ENCODE assay signal across 17 cellular contexts in the genomic region with DNA sequence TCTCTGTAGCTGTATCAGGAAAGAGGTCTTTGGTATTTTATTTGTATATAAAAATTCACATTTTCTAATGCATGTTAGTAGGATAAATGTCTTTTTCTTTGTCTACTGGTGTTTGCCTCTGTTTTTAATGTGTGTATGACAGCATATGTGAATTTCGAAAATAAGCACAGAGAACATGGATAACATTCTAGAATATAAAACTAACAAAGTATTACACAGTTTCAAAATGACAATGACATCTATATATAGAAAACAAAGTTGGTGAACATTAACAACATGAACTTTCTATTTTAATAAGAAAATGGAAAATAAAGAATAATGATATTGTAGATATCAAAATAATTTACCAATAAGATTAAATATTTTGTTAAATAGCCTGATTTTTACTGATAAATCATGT.
A peak's percentile ranks its signal among the peaks of the same experiment; 100 is the strongest.
DNase-seq lines count a peak whose midpoint lies in the region; ATAC-seq, FAIRE-seq and TF ChIP-seq lines count a peak whose summit lies in the region.
"Had no signal": no experiment of that assay in that cellular context is flagged by ENCODE, and none has a peak within 500 bp of the region (broad histone marks: within the 10 kb centered on the region; RNA-seq: fewer than 3 reads in every experiment).

No MANE protein-coding gene starts in this region.

- no peaks in the 10 kb centered on the region for H3K4me1 ChIP-seq in BE2C
- H3K4me1 ChIP-seq: thyroid gland had no signal

- TF ChIP-seq CTCF in BE2C (IDR thresholded peaks at IDR 0.05; ENCODE audit: low read depth, low read length) = no peak

- no peaks in the 10 kb centered on the region for H3K9me3 ChIP-seq in BE2C
- H3K9me3 ChIP-seq: esophagus muscularis mucosa, neutrophil, thyroid gland had no signal

- no peaks in the 10 kb centered on the region for H3K36me3 ChIP-seq in BE2C
- H3K36me3 ChIP-seq: esophagus muscularis mucosa, neutrophil, thyroid gland had no signal

- ATAC-seq in GM19035 (IDR thresholded peaks at IDR 0.05; ENCODE audit: unreplicated experiment) (peak; percentile 31), HG02571 (IDR thresholded peaks at IDR 0.05; ENCODE audit: unreplicated experiment) (peak; percentile 30), HG03159 (IDR thresholded peaks at IDR 0.05; ENCODE audit: unreplicated experiment) (peak; percentile 48), GM19328 (IDR thresholded peaks at IDR 0.05; ENCODE audit: unreplicated experiment) (no peak)
- ATAC-seq: Right ventricle myocardium inferior had no signal

- no peak for DNase-seq in frontal cortex (ENCODE audit: low spot score in 2 of 2)
- no peak for DNase-seq in NCI-H69 (lab: John Stamatoyannopoulos, UW)
- DNase-seq in BE2C = no peak
- no peak for DNase-seq in stimulated activated CD4-positive, alpha-beta T cell treated with anti-CD3 and anti-CD28 coated beads, Interleukin-1b, Interleukin-23, amount 100 ng/mL, for 48 hours
- DNase-seq: activated naive CD4-positive, alpha-beta T cell treated with anti-CD3 and anti-CD28 coated beads, Interleukin-2, amount 50 U/mL, for 16 hours; central memory CD4-positive, alpha-beta T cell; NCI-H510A treated with DMSO at 0.1 percent for 48 hours; stimulated activated CD4-positive, alpha-beta T cell treated with anti-CD3 and anti-CD28 coated beads, Interleukin-12 subunit alpha, Interleukin-12 subunit beta, amount 100 ng/mL, for 4 hours; thyroid gland had no signal

- no peaks in the 10 kb centered on the region for H3K27me3 ChIP-seq in BE2C
- H3K27me3 ChIP-seq: esophagus muscularis mucosa, neutrophil, thyroid gland had no signal

- no peak overlapping the region for H3K4me3 ChIP-seq in BE2C (ENCODE audit: low read depth, low read length)
- H3K4me3 ChIP-seq: esophagus muscularis mucosa, thyroid gland had no signal

- peak; percentile 51 for FAIRE-seq in frontal cortex (lab: Jason Lieb, UNC)
- FAIRE-seq: TTC549 had no signal
